In the genomic region with DNA sequence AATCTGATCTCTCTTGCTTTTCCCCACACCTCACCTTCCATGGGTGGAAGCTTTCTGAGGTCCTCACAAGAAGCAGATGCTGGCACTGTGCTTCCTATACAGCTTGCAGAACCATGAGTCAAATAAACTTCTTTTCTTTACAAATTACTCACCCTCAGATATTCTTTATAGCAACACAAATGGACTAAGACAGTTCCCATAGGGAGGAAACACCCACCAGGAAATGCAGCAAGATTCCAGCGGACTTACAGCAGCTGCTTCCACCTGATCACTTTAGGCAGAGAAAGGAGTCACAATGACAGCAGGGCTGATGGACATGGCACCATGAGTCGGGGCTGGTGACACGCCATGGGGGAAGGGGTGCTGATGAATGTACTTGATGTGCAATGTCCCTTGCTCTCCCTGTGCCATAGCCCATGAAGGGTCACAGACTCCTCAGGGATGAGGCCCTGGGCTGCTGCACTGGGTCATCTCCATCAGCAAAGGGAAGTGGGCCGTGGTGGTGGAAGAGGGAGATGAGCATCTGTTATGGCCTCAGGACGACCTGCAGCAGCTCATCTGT, we compare ENCODE assay signal across 19 cellular contexts. TPM values are rescaled to one million over a fixed set of nuclear protein-coding genes. Genes with fewer than 3 reads are reported as not detected.
DNase-seq lines count a peak whose midpoint lies in the region; ATAC-seq and TF ChIP-seq lines count a peak whose summit lies in the region.
"Had no signal": no experiment of that assay in that cellular context is flagged by ENCODE, and none has a peak within 500 bp of the region (broad histone marks: within the 10 kb centered on the region; RNA-seq: fewer than 3 reads in every experiment).

No MANE protein-coding gene starts in this region.

- no peak for ATAC-seq in activated CD8-positive, alpha-beta memory T cell treated with anti-CD3 and anti-CD28 coated beads, Interleukin-2, amount 10 ng/mL, durations not matched to agents 7 days and 5 days
- ATAC-seq in naive thymus-derived CD8-positive, alpha-beta T cell, result no peak
- no peak for ATAC-seq in GM21367 (IDR thresholded peaks at IDR 0.05; ENCODE audit: unreplicated experiment)
- no peak for ATAC-seq in GM18873 (IDR thresholded peaks at IDR 0.05; ENCODE audit: low FRiP score, unreplicated experiment)
- ATAC-seq: left lobe of liver had no signal

- H3K4me1 Mint-ChIP-seq in activated CD8-positive, alpha-beta memory T cell treated with anti-CD3 and anti-CD28 coated beads, Interleukin-2, amount 10 ng/mL, durations not matched to agents 7 days and 5 days, result peaks cover 23% of the 10 kb centered on the region
- peaks cover 28 to 55% (median 44%) of the 10 kb centered on the region in 4 donors for H3K4me1 Mint-ChIP-seq in naive thymus-derived CD8-positive, alpha-beta T cell

- H3K36me3 Mint-ChIP-seq in activated CD8-positive, alpha-beta memory T cell treated with anti-CD3 and anti-CD28 coated beads, Interleukin-2, amount 10 ng/mL, durations not matched to agents 7 days and 5 days, result peaks cover 7% of the 10 kb centered on the region
- peaks cover 0 to 17% (median 15%) of the 10 kb centered on the region in 3 donors for H3K36me3 Mint-ChIP-seq in naive thymus-derived CD8-positive, alpha-beta T cell

- TF ChIP-seq POLR2A in spleen (IDR thresholded peaks at IDR 0.05), result no peak

- peaks cover 8% of the 10 kb centered on the region for H3K9me3 Mint-ChIP-seq in activated CD8-positive, alpha-beta memory T cell treated with anti-CD3 and anti-CD28 coated beads, Interleukin-2, amount 10 ng/mL, durations not matched to agents 7 days and 5 days (ENCODE audit: low read depth)
- H3K9me3 Mint-ChIP-seq in naive thymus-derived CD8-positive, alpha-beta T cell, result peaks cover 0 to 24% (median 16%) of the 10 kb centered on the region in 9 donors

- intact Hi-C loops in spleen (cut with DNase I; ENCODE audit: low total_unique reads), result no loop called here

- no peaks in the 10 kb centered on the region for H3K27me3 ChIP-seq in SJCRH30
- H3K27me3 ChIP-seq in spleen (replicated peaks in 1 of 7), result peaks cover 0 to 31% (median 0%) of the 10 kb centered on the region in 7 donors
- H3K27me3 ChIP-seq: ascending aorta had no signal

- H3K4me1 ChIP-seq in SJCRH30 (peaks cover 14% of the 10 kb centered on the region), spleen (peaks cover 0 to 12% (median 5%) of the 10 kb centered on the region in 6 donors)
- H3K4me1 ChIP-seq: ascending aorta had no signal

- peak; percentile 45 for DNase-seq in activated CD8-positive, alpha-beta memory T cell treated with anti-CD3 and anti-CD28 coated beads, Interleukin-2, amount 50 U/mL, for 48 hours
- no peak for DNase-seq in activated CD8-positive, alpha-beta memory T cell treated with anti-CD3 and anti-CD28 coated beads, Interleukin-2, amount 10 ng/mL, durations not matched to agents 7 days and 5 days
- DNase-seq in GDM1 (lab: John Stamatoyannopoulos, UW) (peak; percentile 60), SJCRH30 (no peak), spleen (no peak)
- DNase-seq in naive thymus-derived CD8-positive, alpha-beta T cell, result no peak
- DNase-seq: Calu3, NCI-H2081, NCI-H526 had no signal

- H3K27ac ChIP-seq in SJCRH30 (peak overlapping the region; percentile 23; the same call in 1 of the 2 replicates), spleen (no peak overlapping the region)
- H3K27ac ChIP-seq: ascending aorta, SK-N-MC had no signal

- H3K27ac Mint-ChIP-seq in activated CD8-positive, alpha-beta memory T cell treated with anti-CD3 and anti-CD28 coated beads, Interleukin-2, amount 10 ng/mL, durations not matched to agents 7 days and 5 days, result no peak overlapping the region
- peak overlapping the region in 8 of 10 donors; percentile 7 to 80 (median 48) for H3K27ac Mint-ChIP-seq in naive thymus-derived CD8-positive, alpha-beta T cell
- H3K27ac Mint-ChIP-seq: activated T-helper 2 cell treated with anti-CD3 and anti-CD28 coated beads, Interferon-gamma antibody, Interleukin-2, Interleukin-4, amounts not matched to agents 10 μg/mL and 5 μg/mL and 100 μg/mL, durations not matched to agents 14 hours and 24 hours and 36 hours; IgD-negative memory B cell had no signal

- peaks cover 3% of the 10 kb centered on the region; the same call in 1 of the 2 replicates for H3K9me3 ChIP-seq in SJCRH30 (replicated peaks)
- peaks cover 0 to 24% (median 14%) of the 10 kb centered on the region in 8 donors for H3K9me3 ChIP-seq in spleen

- H3K27me3 Mint-ChIP-seq in activated CD8-positive, alpha-beta memory T cell treated with anti-CD3 and anti-CD28 coated beads, Interleukin-2, amount 10 ng/mL, durations not matched to agents 7 days and 5 days, result peaks cover 18% of the 10 kb centered on the region
- H3K27me3 Mint-ChIP-seq in naive thymus-derived CD8-positive, alpha-beta T cell, result peaks cover 0 to 4% (median 0%) of the 10 kb centered on the region in 5 donors

- WGBS in spleen, 5 donors, result 25 to 47% (median 35%) methylated on average over 5 of the region's 5 CpGs

- no peak for TF ChIP-seq CTCF in spleen (IDR thresholded peaks at IDR 0.05 in 8 of 11, conservative IDR thresholded peaks at IDR 0.05 in 3 of 11)

- POLR2A ChIA-PET in naive thymus-derived CD8-positive, alpha-beta T cell (lab: Charles Lee), result interaction anchor here (0.8 to 3.1 kb wide), 4 partner anchors 12 to 104 kb away, joined by 3 to 23 read pairs (median 4); no protein-coding TSS in a partner anchor

- H3K4me3 Mint-ChIP-seq in activated CD8-positive, alpha-beta memory T cell treated with anti-CD3 and anti-CD28 coated beads, Interleukin-2, amount 10 ng/mL, durations not matched to agents 7 days and 5 days, result no peak overlapping the region
- peak overlapping the region in 8 of 10 donors; percentile 35 to 82 (median 74) for H3K4me3 Mint-ChIP-seq in naive thymus-derived CD8-positive, alpha-beta T cell
- H3K4me3 Mint-ChIP-seq: IgD-negative memory B cell had no signal

- H3K4me3 ChIP-seq in SJCRH30 (no peak overlapping the region), spleen (no peak overlapping the region)
- H3K4me3 ChIP-seq: ascending aorta, SK-N-MC had no signal

- CTCF ChIA-PET in activated CD8-positive, alpha-beta memory T cell treated with anti-CD3 and anti-CD28 coated beads, Interleukin-2, amount 10 ng/mL, durations not matched to agents 7 days and 5 days (lab: Charles Lee), result interaction anchor here (1.7 kb wide), 1 partner anchor 107 kb away, joined by 7 read pairs; no protein-coding TSS in a partner anchor

- H3K36me3 ChIP-seq in SJCRH30 (no peaks in the 10 kb centered on the region), spleen (no peaks in the 10 kb centered on the region)
- H3K36me3 ChIP-seq: ascending aorta had no signal

RNA-seq across cellular contexts. Expression of a gene that starts 53.9 kb away (rescaled TPM):
- total RNA-seq in activated CD8-positive, alpha-beta memory T cell treated with anti-CD3 and anti-CD28 coated beads, Interleukin-2, amount 10 ng/mL, durations not matched to agents 7 days and 5 days, result not detected
- total RNA-seq in SJCRH30 (2014; rRNA removed; shearing (Covaris generic)), result not detected in 2 replicates
- total RNA-seq in naive thymus-derived CD8-positive, alpha-beta T cell, result not detected
- not detected for polyA plus RNA-seq in naive thymus-derived CD8-positive, alpha-beta T cell
- not detected for total RNA-seq in spleen
- not detected for polyA plus RNA-seq in spleen
- total RNA-seq: activated T-helper 2 cell treated with anti-CD3 and anti-CD28 coated beads, Interferon-gamma antibody, Interleukin-2, Interleukin-4, amounts not matched to agents 10 μg/mL and 5 μg/mL and 100 μg/mL, durations not matched to agents 14 hours and 24 hours and 36 hours; ascending aorta; Calu3; frontal cortex; left lobe of liver; mononuclear cell had no signal
- polyA plus RNA-seq: AG04450, IgD-negative memory B cell had no signal

Comparison
In these comparisons a context has a peak if more than half of its experiments do, and no peak if none do; other contexts are left out.
1. DNase-seq: peak in activated CD8-positive, alpha-beta memory T cell treated with anti-CD3 and anti-CD28 coated beads, Interleukin-2, amount 50 U/mL, for 48 hours (single experiment) and GDM1 (single experiment); none in activated CD8-positive, alpha-beta memory T cell treated with anti-CD3 and anti-CD28 coated beads, Interleukin-2, amount 10 ng/mL, durations not matched to agents 7 days and 5 days (single experiment), SJCRH30 (0 of 2), naive thymus-derived CD8-positive, alpha-beta T cell (0 of 10) and spleen (single experiment).